Comparison of ENCODE assay signal across 9 cellular contexts in genomic region chr16:11583171-11583570, GRCh38. TPM values are rescaled to one million over a fixed set of nuclear protein-coding genes. Genes with fewer than 3 reads are reported as not detected.
DNase-seq lines count a peak whose midpoint lies in the region; ATAC-seq and TF ChIP-seq lines count a peak whose summit lies in the region.
"Had no signal": no experiment of that assay in that cellular context is flagged by ENCODE, and none has a peak within 500 bp of the region (broad histone marks: within the 10 kb centered on the region; RNA-seq: fewer than 3 reads in every experiment).

No MANE protein-coding gene starts in this region.

- H3K27ac Mint-ChIP-seq in HFFc6 = peak overlapping the region; percentile 70
- peak overlapping the region; percentile 79 to 94 (median 90) for H3K27ac Mint-ChIP-seq in naive thymus-derived CD8-positive, alpha-beta T cell

- no peak for TF ChIP-seq POLR2A in body of pancreas (IDR thresholded peaks at IDR 0.05)

- POLR2A ChIA-PET in AG04450 (lab: Yijun Ruan, JAX) = no interaction called here
- POLR2A ChIA-PET in naive thymus-derived CD8-positive, alpha-beta T cell (lab: Charles Lee) = interaction anchor here (0.9 to 3.0 kb wide), 8 partner anchors 11 to 86 kb away, joined by 3 to 23 read pairs (median 4); no protein-coding TSS in a partner anchor

- peaks cover 5% of the 10 kb centered on the region; the same call in 1 of the 2 replicates for H3K36me3 Mint-ChIP-seq in HFFc6 (ENCODE audit: low read depth)
- H3K36me3 Mint-ChIP-seq in naive thymus-derived CD8-positive, alpha-beta T cell = peaks cover 0 to 31% (median 10%) of the 10 kb centered on the region in 3 donors

- no peak for DNase-seq in AG04450 (ENCODE audit: low read depth, low spot score)
- peak; percentile 41 for DNase-seq in HFFc6
- DNase-seq in body of pancreas = no peak
- DNase-seq in naive thymus-derived CD8-positive, alpha-beta T cell = no peak
- no peak for DNase-seq in NCI-H2171 treated with DMSO at 0.1 percent for 48 hours (lab: John Stamatoyannopoulos, UW)
- DNase-seq in DMS114 treated with DMSO at 0.1 percent for 48 hours (lab: John Stamatoyannopoulos, UW; ENCODE audit: unreplicated experiment) = no peak
- no peak for DNase-seq in NCI-H510A treated with DMSO at 0.1 percent for 48 hours (lab: John Stamatoyannopoulos, UW)
- DNase-seq: dermis blood vessel endothelial cell had no signal

- H3K36me3 ChIP-seq in body of pancreas (replicated peaks in 1 of 2; ENCODE audit: insufficient read depth in 1 of 2, low read depth in 2 of 2) = no peaks in the 10 kb centered on the region

- CTCF ChIA-PET in AG04450 (lab: Charles Lee) = interaction anchor here (0.8 to 1.7 kb wide), 4 partner anchors 51 to 177 kb away, joined by 3 to 7 read pairs (median 4); no protein-coding TSS in a partner anchor

- ATAC-seq in body of pancreas = no peak
- no peak for ATAC-seq in naive thymus-derived CD8-positive, alpha-beta T cell
- ATAC-seq in HG02678 (IDR thresholded peaks at IDR 0.05; ENCODE audit: unreplicated experiment) = no peak

- H3K9me3 Mint-ChIP-seq in HFFc6 = no peaks in the 10 kb centered on the region
- H3K9me3 Mint-ChIP-seq in naive thymus-derived CD8-positive, alpha-beta T cell = no peaks in the 10 kb centered on the region

- H3K4me3 Mint-ChIP-seq in HFFc6 = peak overlapping the region; percentile 96
- H3K4me3 Mint-ChIP-seq in naive thymus-derived CD8-positive, alpha-beta T cell = peak overlapping the region; percentile 70 to 95 (median 84)

- H3K4me1 Mint-ChIP-seq in HFFc6 (ENCODE audit: low read depth) = peaks cover 56% of the 10 kb centered on the region
- H3K4me1 Mint-ChIP-seq in naive thymus-derived CD8-positive, alpha-beta T cell = peaks cover 31 to 82% (median 72%) of the 10 kb centered on the region in 4 donors

- peaks cover 37% of the 10 kb centered on the region for H3K4me1 ChIP-seq in body of pancreas

- H3K27ac ChIP-seq in AG04450 (ENCODE audit: low read depth, low read length) = no peak overlapping the region
- peak overlapping the region; percentile 2 to 96 (median 92) for H3K27ac ChIP-seq in body of pancreas

- no peak for TF ChIP-seq CTCF in AG04450 (IDR thresholded peaks at IDR 0.05; ENCODE audit: low read depth, low read length)
- no peak for TF ChIP-seq CTCF in HFFc6 (IDR thresholded peaks at IDR 0.05)
- no peak for TF ChIP-seq CTCF in body of pancreas (IDR thresholded peaks at IDR 0.05)

- intact Hi-C loops in body of pancreas (cut with DNase I) = no loop called here

- H3K27me3 Mint-ChIP-seq in HFFc6 (ENCODE audit: insufficient read depth) = peaks cover 2% of the 10 kb centered on the region; the same call in 1 of the 2 replicates
- no peaks in the 10 kb centered on the region for H3K27me3 Mint-ChIP-seq in naive thymus-derived CD8-positive, alpha-beta T cell

- 52 to 66% methylated on average over 7 of the region's 7 CpGs for WGBS in body of pancreas, 2 donors

- no peaks in the 10 kb centered on the region for H3K27me3 ChIP-seq in AG04450 (ENCODE audit: control insufficient read depth, insufficient read depth, low read length)
- H3K27me3 ChIP-seq in body of pancreas = no peaks in the 10 kb centered on the region

- peak overlapping the region; percentile 31 for H3K4me3 ChIP-seq in AG04450 (ENCODE audit: low read depth, low read length)
- H3K4me3 ChIP-seq in body of pancreas = no peak overlapping the region

- H3K9me3 ChIP-seq in AG04450 (ENCODE audit: control insufficient read depth, insufficient read depth, low read length) (no peaks in the 10 kb centered on the region; the same call in 1 of the 2 replicates), body of pancreas (no peaks in the 10 kb centered on the region)

RNA-seq across cellular contexts. Expression of gene LITAF, which starts 3.5 kb away (rescaled TPM):
- 190 and 217 TPM in 2 replicates for polyA plus RNA-seq in AG04450 (2011; rRNA removed)
- 165 and 233 TPM in 2 replicates for polyA minus RNA-seq in AG04450 (2011; rRNA and poly(A)+ RNA removed)
- 100 to 1,000 TPM; 114 to 143 (median 135) TPM for total RNA-seq in HFFc6 (2021; fragmentation: NEBNext Ultra II Directional; extraction: Animal tissue kit (Norgen Biotek cat#: 25700))
- total RNA-seq in body of pancreas = 10 to 100 TPM; 24.9 to 25.7 TPM
- 100 to 1,000 TPM; 169 to 176 TPM for total RNA-seq in naive thymus-derived CD8-positive, alpha-beta T cell
- 100 to 1,000 TPM; 553 to 770 (median 597) TPM for polyA plus RNA-seq in naive thymus-derived CD8-positive, alpha-beta T cell

Comparison
In these comparisons a context has a peak if more than half of its experiments do, and no peak if none do; other contexts are left out.
1. RNA of gene LITAF, which starts 3.5 kb away (total RNA-seq): 169 to 176 TPM in naive thymus-derived CD8-positive, alpha-beta T cell and 114 to 143 TPM in HFFc6; 24.9 to 25.7 TPM in body of pancreas; every median in the first group is over 4 times any median in the second.